Comparison of ENCODE assay signal across 8 cellular contexts in genomic region chr17:2593846-2594656, GRCh38.
DNase-seq lines count a peak whose midpoint lies in the region; ATAC-seq lines count a peak whose summit lies in the region.

No MANE protein-coding gene starts in this region.

- ATAC-seq in GM19023 (IDR thresholded peaks at IDR 0.05; ENCODE audit: unreplicated experiment) (peak; percentile 51), HG03196 (IDR thresholded peaks at IDR 0.05; ENCODE audit: unreplicated experiment) (peak; percentile 42), memory B cell (ENCODE audit: low read depth) (peak; percentile 55)

- no peaks in the 10 kb centered on the region for H3K9me3 Mint-ChIP-seq in memory B cell

- DNase-seq in AG08396 (ENCODE audit: low spot score): peak; percentile 81
- peak; percentile 95 for DNase-seq in NCI-H82 (lab: John Stamatoyannopoulos, UW)
- DNase-seq in activated CD8-positive, alpha-beta memory T cell treated with anti-CD3 and anti-CD28 coated beads for 24 hours: peak; percentile 91
- peak; percentile 76 for DNase-seq in effector CD8-positive, alpha-beta T cell (lab: John Stamatoyannopoulos, UW)
- peak; percentile 77 to 79 for DNase-seq in memory B cell (ENCODE audit: low spot score in 2 of 2)
- DNase-seq in stimulated activated CD8-positive, alpha-beta memory T cell treated with anti-CD3 and anti-CD28 coated beads, Interleukin-12 subunit alpha, Interleukin-12 subunit beta, amount 100 ng/mL, for 24 hours (ENCODE audit: extremely low read depth): peak; percentile 63

- peak overlapping the region; percentile 93 for H3K27ac Mint-ChIP-seq in memory B cell

- H3K36me3 Mint-ChIP-seq in memory B cell: peaks cover 2% of the 10 kb centered on the region

- no peaks in the 10 kb centered on the region for H3K27me3 Mint-ChIP-seq in memory B cell

- H3K4me1 Mint-ChIP-seq in memory B cell: peaks cover 28% of the 10 kb centered on the region

- H3K4me3 Mint-ChIP-seq in memory B cell: peak overlapping the region; percentile 94

Comparison
In these comparisons a context has a peak if more than half of its experiments do, and no peak if none do; other contexts are left out.
1. Peak in every context shown above with its lines: DNase-seq and ATAC-seq.